ENCODE assay signal across 8 cellular contexts in genomic region chr9:99253772-99254431, GRCh38. TPM values are rescaled to one million over a fixed set of nuclear protein-coding genes. Genes with fewer than 3 reads are reported as not detected.
DNase-seq lines count a peak whose midpoint lies in the region; ATAC-seq, FAIRE-seq and TF ChIP-seq lines count a peak whose summit lies in the region.

No MANE protein-coding gene starts in this region.

- peaks cover 5% of the 10 kb centered on the region for H3K36me3 Mint-ChIP-seq in activated naive CD8-positive, alpha-beta T cell

- DNase-seq in GM12892 (ENCODE audit: insufficient read length) (peak; percentile 72), RPMI7951 (ENCODE audit: low read depth) (peak; percentile 99), OCI-M1 (lab: John Stamatoyannopoulos, UW) (no peak), retina (no peak), NCI-H446 treated with DMSO at 0.1 percent for 48 hours (lab: John Stamatoyannopoulos, UW) (no peak)
- DNase-seq in stimulated activated CD4-positive, alpha-beta T cell treated with anti-CD3 and anti-CD28 coated beads, Interleukin-15, amount 100 ng/mL, for 24 hours: peak; percentile 93

- FAIRE-seq in GM12892 (lab: Jason Lieb, UNC): peak; percentile 99

- peak; percentile 83 for ATAC-seq in HG02571 (IDR thresholded peaks at IDR 0.05; ENCODE audit: unreplicated experiment)

- no peaks in the 10 kb centered on the region for H3K27me3 Mint-ChIP-seq in activated naive CD8-positive, alpha-beta T cell

- H3K9me3 Mint-ChIP-seq in activated naive CD8-positive, alpha-beta T cell (ENCODE audit: low read depth): no peaks in the 10 kb centered on the region

- peak overlapping the region; percentile 91 for H3K27ac Mint-ChIP-seq in activated naive CD8-positive, alpha-beta T cell

- H3K4me3 Mint-ChIP-seq in activated naive CD8-positive, alpha-beta T cell: peak overlapping the region; percentile 73

- peaks cover 31% of the 10 kb centered on the region for H3K4me1 Mint-ChIP-seq in activated naive CD8-positive, alpha-beta T cell (ENCODE audit: low read depth)

- TF ChIP-seq POLR2A in GM12892 (IDR thresholded peaks at IDR 0.05; ENCODE audit: low read depth, low read length): peak; percentile 50; the same call in 1 of the 2 replicates

RNA-seq across cellular contexts. Expression of gene SEC61B, which starts 31.8 kb away (rescaled TPM):
- 245 TPM for polyA plus RNA-seq in GM12892 (2012; ENCODE audit: missing spikeins)
- 267 and 309 TPM in 2 replicates for total RNA-seq in RPMI7951 (2014; rRNA removed; shearing (Covaris generic))

RNA-seq across cellular contexts. Expression of gene ALG2, which starts 32.2 kb away (rescaled TPM):
- 25.3 TPM for polyA plus RNA-seq in GM12892 (2012; ENCODE audit: missing spikeins)
- total RNA-seq in RPMI7951 (2014; rRNA removed; shearing (Covaris generic)): 49.4 and 55.6 TPM in 2 replicates

Comparison
In these comparisons a context has a peak if more than half of its experiments do, and no peak if none do; other contexts are left out.
1. DNase-seq: peak in GM12892 (single experiment), RPMI7951 (single experiment) and stimulated activated CD4-positive, alpha-beta T cell treated with anti-CD3 and anti-CD28 coated beads, Interleukin-15, amount 100 ng/mL, for 24 hours (single experiment); none in OCI-M1 (single experiment), retina (single experiment) and NCI-H446 treated with DMSO at 0.1 percent for 48 hours (single experiment).